In genomic region chr10:101617102-101617823, GRCh38 we compare ENCODE assay signal across 9 cellular contexts. TPM values are rescaled to one million over a fixed set of nuclear protein-coding genes. Genes with fewer than 3 reads are reported as not detected.
DNase-seq lines count a peak whose midpoint lies in the region; ATAC-seq and TF ChIP-seq lines count a peak whose summit lies in the region.
"Had no signal": no experiment of that assay in that cellular context is flagged by ENCODE, and none has a peak within 500 bp of the region (broad histone marks: within the 10 kb centered on the region; RNA-seq: fewer than 3 reads in every experiment).

No MANE protein-coding gene starts in this region.

- H3K36me3 Mint-ChIP-seq in memory B cell: peaks cover 24% of the 10 kb centered on the region

- H3K9me3 ChIP-seq in gastroesophageal sphincter: no peaks in the 10 kb centered on the region
- H3K9me3 ChIP-seq: heart right ventricle had no signal

- H3K4me1 Mint-ChIP-seq in memory B cell: peaks cover 9% of the 10 kb centered on the region

- H3K36me3 ChIP-seq in GM06990 (ENCODE audit: control insufficient read depth, insufficient read depth, low read length) (peaks cover 12% of the 10 kb centered on the region), H7 (replicated peaks; ENCODE audit: control insufficient read depth, insufficient read depth, low read length) (no peaks in the 10 kb centered on the region; the same call in 1 of the 2 replicates), gastroesophageal sphincter (peaks cover 0 to 86% of the 10 kb centered on the region in 2 donors)

- no peak for TF ChIP-seq POLR2A in gastroesophageal sphincter (IDR thresholded peaks at IDR 0.05)

- H3K27me3 Mint-ChIP-seq in memory B cell: no peaks in the 10 kb centered on the region

- H3K9me3 Mint-ChIP-seq in memory B cell: no peaks in the 10 kb centered on the region

- no peak overlapping the region for H3K4me3 ChIP-seq in GM06990 (replicated peaks; ENCODE audit: low read depth, low read length)
- no peak overlapping the region for H3K4me3 ChIP-seq in H7 (ENCODE audit: insufficient read depth, low read depth, low read length)
- no peak overlapping the region for H3K4me3 ChIP-seq in gastroesophageal sphincter
- H3K4me3 ChIP-seq: heart right ventricle had no signal

- 79 to 81% methylated on average over 2 to 5 of the region's 8 CpGs for WGBS in gastroesophageal sphincter (ENCODE audit: low coverage in 1 of 2), 2 donors

- no peaks in the 10 kb centered on the region for H3K4me1 ChIP-seq in gastroesophageal sphincter

- TF ChIP-seq EP300 in gastroesophageal sphincter (IDR thresholded peaks at IDR 0.05): no peak

- H3K27me3 ChIP-seq in GM06990 (replicated peaks; ENCODE audit: control insufficient read depth, insufficient read depth, low read length) (no peaks in the 10 kb centered on the region), H7 (ENCODE audit: control insufficient read depth, insufficient read depth, low read length) (no peaks in the 10 kb centered on the region), gastroesophageal sphincter (no peaks in the 10 kb centered on the region)
- H3K27me3 ChIP-seq: heart right ventricle had no signal

- H3K27ac ChIP-seq in gastroesophageal sphincter: no peak overlapping the region
- H3K27ac ChIP-seq: heart right ventricle had no signal

- ATAC-seq in memory B cell (ENCODE audit: low read depth) (peak; percentile 8), gastroesophageal sphincter (no peak)

- peak overlapping the region; percentile 76 for H3K27ac Mint-ChIP-seq in memory B cell

- H3K4me3 Mint-ChIP-seq in memory B cell: no peak overlapping the region

- TF ChIP-seq CTCF in GM06990 (IDR thresholded peaks at IDR 0.05; ENCODE audit: insufficient read depth, low read length, poor library complexity, severe bottlenecking) (no peak), gastroesophageal sphincter (IDR thresholded peaks at IDR 0.05) (no peak)

- DNase-seq in GM06990 (ENCODE audit: extremely low read depth, insufficient read length): peak; percentile 67
- peak; percentile 82 for DNase-seq in H7
- peak; percentile 90 for DNase-seq in SIG-M5 treated with dmso at 0.1 percent for 504 hours (lab: John Stamatoyannopoulos, UW; ENCODE audit: unreplicated experiment)
- no peak for DNase-seq in memory B cell (ENCODE audit: low spot score in 2 of 2)
- no peak for DNase-seq in mucosa of gallbladder (ENCODE audit: low spot score)
- DNase-seq in occipital lobe (lab: John Stamatoyannopoulos, UW): no peak
- DNase-seq: NCI-H1417 treated with DMSO at 0.1 percent for 48 hours had no signal

RNA-seq across cellular contexts. Expression of gene DPCD, which starts 29.1 kb away (rescaled TPM):
- total RNA-seq in H7 (2014; rRNA removed; shearing (Covaris generic)): 33.4 and 48.7 TPM in 2 replicates
- total RNA-seq in mucosa of gallbladder (26.8 TPM), occipital lobe (12.5 TPM), gastroesophageal sphincter (10 to 100 TPM; 13.4 to 30.1 (median 24.5) TPM)

RNA-seq across cellular contexts. Expression of gene POLL, which starts 29.2 kb away (rescaled TPM):
- total RNA-seq in H7 (2014; rRNA removed; shearing (Covaris generic)): 24.9 and 25.0 TPM in 2 replicates
- total RNA-seq in mucosa of gallbladder: 45.7 TPM
- total RNA-seq in occipital lobe: 8.3 TPM
- total RNA-seq in gastroesophageal sphincter: 10 to 100 TPM; 21.6 to 28.8 (median 24.4) TPM

Comparison
In these comparisons a context has a peak if more than half of its experiments do, and no peak if none do; other contexts are left out.
1. DNase-seq: peak in GM06990 (single experiment), H7 (single experiment) and SIG-M5 treated with dmso at 0.1 percent for 504 hours (single experiment); none in memory B cell (0 of 2), mucosa of gallbladder (single experiment) and occipital lobe (single experiment).